12 cellular contexts compared by ENCODE assay signal in the genomic region with DNA sequence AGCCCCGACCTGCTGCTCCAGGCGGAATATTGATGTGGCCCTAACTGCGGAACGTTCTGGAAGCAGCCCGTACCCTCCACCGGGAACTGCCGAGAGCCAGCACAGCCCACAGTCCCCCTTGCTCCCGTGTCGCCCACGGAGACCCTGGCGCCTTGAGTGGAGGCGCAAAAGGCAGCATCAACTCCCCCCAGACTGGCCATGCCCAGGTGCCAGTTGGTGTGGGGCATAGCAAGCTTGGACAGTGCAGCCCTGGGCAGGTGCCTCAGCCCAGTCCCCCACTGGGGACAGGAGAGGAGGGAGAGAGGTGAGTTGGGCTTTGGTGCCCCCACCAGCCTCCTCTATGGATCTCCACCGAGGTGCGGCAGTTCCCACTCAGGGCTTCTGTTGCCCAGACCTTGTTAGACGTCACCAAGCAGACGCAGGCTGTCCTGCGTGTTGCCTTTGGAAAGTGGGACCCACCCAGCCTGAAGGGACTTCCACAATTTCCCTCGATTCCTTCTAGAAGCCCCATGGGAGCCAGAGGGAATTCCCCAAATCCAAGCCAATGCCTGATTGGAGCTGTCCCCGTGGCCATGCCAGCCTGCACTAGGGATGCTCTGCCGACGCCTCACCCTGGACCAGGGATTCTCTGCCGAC.
"Had no signal": no experiment of that assay in that cellular context is flagged by ENCODE, and none has a peak within 500 bp of the region (broad histone marks: within the 10 kb centered on the region; RNA-seq: fewer than 3 reads in every experiment).

No MANE protein-coding gene starts in this region.

- DNase-seq: activated CD8-positive, alpha-beta memory T cell treated with anti-CD3 and anti-CD28 coated beads, Interleukin-2, amount 10 ng/mL, durations not matched to agents 7 days and 5 days; activated gamma-delta T cell; amniotic stem cell; caudate nucleus; foreskin fibroblast; hypothalamus; nephron progenitor cell; stimulated activated CD4-positive, alpha-beta T cell treated with anti-CD3 and anti-CD28 coated beads, Interleukin-2, amount 100 ng/mL, for 48 hours; stimulated activated naive CD4-positive, alpha-beta T cell treated with Interleukin-2 at 50 U/mL for 16 hours; T-cell; T-helper 9 cell; trophoblast cell had no signal
